In genomic region chr5:57341380-57341979, GRCh38 we compare ENCODE assay signal across 18 cellular contexts.
DNase-seq lines count a peak whose midpoint lies in the region; FAIRE-seq and TF ChIP-seq lines count a peak whose summit lies in the region.
"Had no signal": no experiment of that assay in that cellular context is flagged by ENCODE, and none has a peak within 500 bp of the region (broad histone marks: within the 10 kb centered on the region; RNA-seq: fewer than 3 reads in every experiment).

No MANE protein-coding gene starts in this region.

- H4K8ac ChIP-seq in H9 (replicated peaks; ENCODE audit: insufficient read length, low read depth, low read length) = no peak overlapping the region

- no peak overlapping the region for H3K4me3 Mint-ChIP-seq in H9
- H3K4me3 Mint-ChIP-seq: CD14-positive monocyte; CD8-positive, alpha-beta T cell; HFFc6 had no signal

- H3K36me3 Mint-ChIP-seq in H9 (ENCODE audit: insufficient read depth in 1 of 3, low read depth in 3 of 3) = no peaks in the 10 kb centered on the region
- H3K36me3 Mint-ChIP-seq: CD14-positive monocyte; CD8-positive, alpha-beta T cell had no signal

- H3K4me1 Mint-ChIP-seq in H9 = no peaks in the 10 kb centered on the region

- no peak overlapping the region for H3K27ac ChIP-seq in H9 (ENCODE audit: insufficient read length, low read depth, low read length)
- H3K27ac ChIP-seq in small intestine (ENCODE audit: low read depth in 1 of 2, low read length in 1 of 2) = no peak overlapping the region
- H3K27ac ChIP-seq: 22Rv1 had no signal

- H4K91ac ChIP-seq in H9 (ENCODE audit: insufficient read length, low read depth, low read length) = no peak overlapping the region

- no peak overlapping the region for H2AFZ ChIP-seq in H9 (ENCODE audit: low read length)

- no peaks in the 10 kb centered on the region for H3K79me2 ChIP-seq in H9 (ENCODE audit: insufficient read depth, low read length)

- H3K9ac ChIP-seq in H9 (ENCODE audit: extremely low read depth, insufficient read length, low read length) = no peak overlapping the region

- no peak overlapping the region for H3T11ph ChIP-seq in H9 (ENCODE audit: low read length)

- H4K5ac ChIP-seq in H9 (ENCODE audit: insufficient read length, low read depth, low read length) = no peak overlapping the region

- H3K27me3 ChIP-seq in bronchial epithelial cell (ENCODE audit: control insufficient read depth, insufficient read depth, low read length) = no peaks in the 10 kb centered on the region
- no peaks in the 10 kb centered on the region for H3K27me3 ChIP-seq in H9 (ENCODE audit: insufficient read depth, low read length)
- peaks cover 0 to 3% of the 10 kb centered on the region in 2 donors for H3K27me3 ChIP-seq in small intestine (ENCODE audit: control insufficient read depth in 2 of 2, insufficient read depth in 2 of 2, low read length in 2 of 2)

- H3K56ac ChIP-seq in H9 (ENCODE audit: insufficient read length, low read depth, low read length) = no peak overlapping the region

- no CpG with 5 or more reads among the region's 4 CpGs for WGBS in H9 (ENCODE audit: extremely low coverage, insufficient read length, low lambda C conversion rate)
- WGBS in small intestine, 3 donors = 86 to 91% (median 90%) methylated on average over 4 of the region's 4 CpGs

- no peak overlapping the region for H3K14ac ChIP-seq in H9 (ENCODE audit: insufficient read depth, low read length)

- H3K4me3 ChIP-seq in bronchial epithelial cell (ENCODE audit: low read depth, low read length) (no peak overlapping the region), fibroblast of villous mesenchyme (ENCODE audit: low read depth, low read length) (no peak overlapping the region), small intestine (ENCODE audit: low read depth in 1 of 2, low read length in 2 of 2) (no peak overlapping the region)
- H3K4me3 ChIP-seq: HAP-1 had no signal

- no peak overlapping the region for H2BK20ac ChIP-seq in H9 (ENCODE audit: low read depth, low read length, poor library complexity, severe bottlenecking)

- FAIRE-seq in bronchial epithelial cell (lab: Jason Lieb, UNC) (no peak), small intestine (lab: Jason Lieb, UNC) (no peak)
- FAIRE-seq: G401.6, GM19239 had no signal

- H2BK12ac ChIP-seq in H9 (ENCODE audit: insufficient read length, low read depth, low read length) = no peak overlapping the region

- no peaks in the 10 kb centered on the region for H3K27me3 Mint-ChIP-seq in H9 (ENCODE audit: low read depth)

- H3K18ac ChIP-seq in H9 (ENCODE audit: insufficient read length, low read depth, low read length) = no peak overlapping the region

- no peaks in the 10 kb centered on the region for H4K20me1 ChIP-seq in H9 (ENCODE audit: control insufficient read depth, insufficient read depth, insufficient read length)

- in situ Hi-C loops in G401 (cut with HindIII; ENCODE audit: low sequenced_read_pairs) = no loop called here

- no peaks in the 10 kb centered on the region for H3K36me3 ChIP-seq in bronchial epithelial cell (ENCODE audit: control insufficient read depth, insufficient read depth, low read length)
- no peaks in the 10 kb centered on the region for H3K36me3 ChIP-seq in small intestine (ENCODE audit: control insufficient read depth in 2 of 2, insufficient read depth in 2 of 2, low read length in 2 of 2)
- H3K36me3 ChIP-seq: HAP-1 had no signal

- H3K23me2 ChIP-seq in H9 (ENCODE audit: insufficient read length, low read depth, low read length, poor library complexity, severe bottlenecking) = no peaks in the 10 kb centered on the region

- H2AK5ac ChIP-seq in H9 (ENCODE audit: insufficient read length, low read length) = no peak overlapping the region

- no peak overlapping the region for H2BK5ac ChIP-seq in H9 (ENCODE audit: insufficient read length, low read length)

- H3K4me1 ChIP-seq in H9 (ENCODE audit: insufficient read depth, low read length) (no peaks in the 10 kb centered on the region), small intestine (ENCODE audit: control insufficient read depth in 2 of 2, insufficient read depth in 1 of 2, low read depth in 1 of 2, low read length in 1 of 2) (no peaks in the 10 kb centered on the region)
- H3K4me1 ChIP-seq: HAP-1 had no signal

- DNase-seq in DMS79 treated with DMSO at 0.1 percent for 48 hours (lab: John Stamatoyannopoulos, UW) = peak; percentile 3
- DNase-seq in DMS79 (lab: John Stamatoyannopoulos, UW) = no peak
- peak; percentile 71 for DNase-seq in bronchial epithelial cell (ENCODE audit: low read depth)
- DNase-seq in fibroblast of villous mesenchyme (ENCODE audit: low read depth) = peak; percentile 32
- DNase-seq in H9 = no peak
- DNase-seq in small intestine = no peak
- no peak for DNase-seq in G401 (ENCODE audit: low spot score)
- DNase-seq: CD8-positive, alpha-beta T cell; COR-L47; DMS53; GOT3; HFFc6; KBM-7 had no signal

- no peak overlapping the region for H3K23ac ChIP-seq in H9 (ENCODE audit: insufficient read length, low read depth, low read length)

- H2BK15ac ChIP-seq in H9 (ENCODE audit: low read depth, low read length) = no peak overlapping the region

- H3K9me3 ChIP-seq in H9 (ENCODE audit: control insufficient read depth, low read depth, low read length) (no peaks in the 10 kb centered on the region), small intestine (ENCODE audit: control insufficient read depth, low read depth) (no peaks in the 10 kb centered on the region)
- H3K9me3 ChIP-seq: HAP-1 had no signal

- no peak overlapping the region for H3K4ac ChIP-seq in H9 (ENCODE audit: low read depth, low read length)

- H3K27ac Mint-ChIP-seq in H9 = no peak overlapping the region
- H3K27ac Mint-ChIP-seq: CD8-positive, alpha-beta T cell; HFFc6 had no signal

- peaks cover 0 to 5% of the 10 kb centered on the region in 2 experiments; a peak in 1 of 5 replicates for H3K9me3 Mint-ChIP-seq in H9
- H3K9me3 Mint-ChIP-seq: CD8-positive, alpha-beta T cell; HFFc6 had no signal

- H2BK120ac ChIP-seq in H9 (ENCODE audit: low read depth, low read length, poor library complexity, severe bottlenecking) = no peak overlapping the region

- no peak overlapping the region for H3K4me2 ChIP-seq in H9 (ENCODE audit: insufficient read depth, insufficient read length, low read length)

- H3K79me1 ChIP-seq in H9 (ENCODE audit: insufficient read depth, low read depth, low read length, poor library complexity, severe bottlenecking) = no peaks in the 10 kb centered on the region

- no peak for TF ChIP-seq CTCF in bronchial epithelial cell (IDR thresholded peaks at IDR 0.05; ENCODE audit: insufficient read depth, low read length, severe bottlenecking)
- TF ChIP-seq CTCF in fibroblast of villous mesenchyme (IDR thresholded peaks at IDR 0.05; ENCODE audit: insufficient read depth, low read depth, low read length) = no peak
- TF ChIP-seq CTCF in H9 (conservative IDR thresholded peaks at IDR 0.05) = no peak

Comparison
In these comparisons a context has a peak if more than half of its experiments do, and no peak if none do; other contexts are left out.
1. DNase-seq: peak in DMS79 treated with DMSO at 0.1 percent for 48 hours (single experiment), bronchial epithelial cell (single experiment) and fibroblast of villous mesenchyme (single experiment); none in DMS79 (single experiment), H9 (single experiment), small intestine (single experiment) and G401 (single experiment).